ENCODE assay signal across 10 cellular contexts in genomic region chr17:57051886-57052342, GRCh38. TPM values are rescaled to one million over a fixed set of nuclear protein-coding genes. Genes with fewer than 3 reads are reported as not detected.
DNase-seq lines count a peak whose midpoint lies in the region; ATAC-seq and TF ChIP-seq lines count a peak whose summit lies in the region.
"Had no signal": no experiment of that assay in that cellular context is flagged by ENCODE, and none has a peak within 500 bp of the region (broad histone marks: within the 10 kb centered on the region; RNA-seq: fewer than 3 reads in every experiment).

No MANE protein-coding gene starts in this region.

- H3K27me3 ChIP-seq in psoas muscle (ENCODE audit: insufficient read depth in 3 of 3, low read length in 2 of 3) (no peaks in the 10 kb centered on the region), upper lobe of right lung (no peaks in the 10 kb centered on the region)

- H3K4me1 ChIP-seq in psoas muscle (peaks cover 29% of the 10 kb centered on the region), upper lobe of right lung (peaks cover 9% of the 10 kb centered on the region)

- H3K4me3 ChIP-seq in psoas muscle (no peak overlapping the region), upper lobe of right lung (no peak overlapping the region)
- H3K4me3 ChIP-seq: PC-9 had no signal

- WGBS in psoas muscle, 3 donors, result 14 to 22% (median 15%) methylated on average over 5 of the region's 5 CpGs

- DNase-seq in NCI-H1092 (lab: John Stamatoyannopoulos, UW), result peak; percentile 11
- DNase-seq in NCI-H2196 (lab: John Stamatoyannopoulos, UW; ENCODE audit: unreplicated experiment), result peak; percentile 85
- DNase-seq in psoas muscle, result peak in 1 of 2 donors; percentile 72
- DNase-seq in upper lobe of right lung, result no peak
- DNase-seq in RKO (ENCODE audit: low spot score), result no peak
- DNase-seq: erythroblast, PC-9 had no signal

- no peaks in the 10 kb centered on the region for H3K36me3 ChIP-seq in psoas muscle (ENCODE audit: insufficient read depth in 1 of 2, low read depth in 1 of 2)
- H3K36me3 ChIP-seq in upper lobe of right lung, result no peaks in the 10 kb centered on the region

- intact Hi-C loops in psoas muscle (cut with DNase I), result loop anchor here in 1 of 2 donors (5.0 kb wide), 1 partner anchor 45 kb away; no protein-coding TSS in a partner anchor
- intact Hi-C loops in upper lobe of right lung (cut with DNase I), result no loop called here

- TF ChIP-seq CTCF in psoas muscle (IDR thresholded peaks at IDR 0.05) (no peak), upper lobe of right lung (IDR thresholded peaks at IDR 0.05) (no peak)

- H3K27ac ChIP-seq in psoas muscle (peak overlapping the region; percentile 82), upper lobe of right lung (no peak overlapping the region)
- H3K27ac ChIP-seq: PC-9 had no signal

- ATAC-seq in esophagus mucosa (peak; percentile 81), psoas muscle (peak; percentile 90 to 92 (median 92)), HG03457 (IDR thresholded peaks at IDR 0.05; ENCODE audit: unreplicated experiment) (no peak), upper lobe of right lung (no peak), HG03378 (IDR thresholded peaks at IDR 0.05; ENCODE audit: unreplicated experiment) (no peak)

- no peaks in the 10 kb centered on the region for H3K9me3 ChIP-seq in psoas muscle
- no peaks in the 10 kb centered on the region for H3K9me3 ChIP-seq in upper lobe of right lung

RNA-seq across cellular contexts. Expression of gene AKAP1, which starts 33.1 kb away (rescaled TPM):
- total RNA-seq in esophagus mucosa, result 29.9 TPM
- 100 to 1,000 TPM in 2 of 4 donors, 10 to 100 TPM in 2; 86.0 to 231 (median 105) TPM for total RNA-seq in psoas muscle
- polyA plus RNA-seq in psoas muscle, result 100 to 1,000 TPM in 1 of 3 donors, 10 to 100 TPM in 2; 42.3 to 127 (median 61.6) TPM
- 59.9 TPM for total RNA-seq in upper lobe of right lung

Comparison
In these comparisons a context has a peak if more than half of its experiments do, and no peak if none do; other contexts are left out.
1. DNase-seq: peak in NCI-H1092 (single experiment) and NCI-H2196 (single experiment); none in upper lobe of right lung (single experiment) and RKO (single experiment).
2. ATAC-seq: peak in esophagus mucosa (single experiment) and psoas muscle (4 of 4); none in HG03457 (single experiment), upper lobe of right lung (single experiment) and HG03378 (single experiment).